In genomic region chr21:42145569-42146250, GRCh38 we compare ENCODE assay signal across 8 cellular contexts.
DNase-seq lines count a peak whose midpoint lies in the region; ATAC-seq and TF ChIP-seq lines count a peak whose summit lies in the region.

No MANE protein-coding gene starts in this region.

- DNase-seq in DMS79 (lab: John Stamatoyannopoulos, UW) (peak; percentile 26), SIG-M5 treated with dmso at 0.1 percent for 504 hours (lab: John Stamatoyannopoulos, UW; ENCODE audit: unreplicated experiment) (peak; percentile 62), occipital lobe (lab: John Stamatoyannopoulos, UW) (peak; percentile 53), thyroid gland (peak; percentile 47 to 57), GOT3 (lab: John Stamatoyannopoulos, UW) (no peak)
- DNase-seq in activated gamma-delta T cell treated with anti-CD3 and anti-CD28 coated beads, Interleukin-2, amount 50 U/mL, for 16 hours (ENCODE audit: low read depth) = peak; percentile 41

- H4K20me1 ChIP-seq in Loucy (ENCODE audit: insufficient read depth, low read length, poor library complexity, severe bottlenecking) = no peaks in the 10 kb centered on the region

- peak overlapping the region; percentile 70 for H2AFZ ChIP-seq in Loucy (ENCODE audit: low read length)

- H3K9me3 ChIP-seq in Loucy (ENCODE audit: insufficient read depth, low read depth, low read length) (no peaks in the 10 kb centered on the region), gastroesophageal sphincter (no peaks in the 10 kb centered on the region), thyroid gland (no peaks in the 10 kb centered on the region)

- peak; percentile 71 for ATAC-seq in gastroesophageal sphincter

- H3K9me2 ChIP-seq in Loucy (replicated peaks; ENCODE audit: low read depth, low read length) = no peaks in the 10 kb centered on the region

- intact Hi-C loops in thyroid gland (cut with DNase I) = loop anchor here (2.0 kb wide), 1 partner anchor 113 kb away; no protein-coding TSS in a partner anchor

- H3K79me2 ChIP-seq in Loucy (ENCODE audit: insufficient read depth, low read length) = no peaks in the 10 kb centered on the region

- H3K36me3 ChIP-seq in Loucy (ENCODE audit: insufficient read depth, low read length) = no peaks in the 10 kb centered on the region
- no peaks in the 10 kb centered on the region for H3K36me3 ChIP-seq in gastroesophageal sphincter
- H3K36me3 ChIP-seq in thyroid gland = no peaks in the 10 kb centered on the region

- H3K9ac ChIP-seq in Loucy (ENCODE audit: low read depth, low read length, poor library complexity, severe bottlenecking) = peak overlapping the region; percentile 49

- H3K4me1 ChIP-seq in Loucy (ENCODE audit: insufficient read depth, low read length, poor library complexity, severe bottlenecking) (peaks cover 24% of the 10 kb centered on the region), gastroesophageal sphincter (peaks cover 0 to 5% (median 0%) of the 10 kb centered on the region in 3 donors), thyroid gland (no peaks in the 10 kb centered on the region)

- H3F3A ChIP-seq in Loucy (ENCODE audit: low read depth) = no peaks in the 10 kb centered on the region

- TF ChIP-seq EP300 in gastroesophageal sphincter (IDR thresholded peaks at IDR 0.05) = no peak

- 0 to 18% methylated on average over 1 to 5 of the region's 14 CpGs for WGBS in gastroesophageal sphincter (ENCODE audit: low coverage in 1 of 2), 2 donors
- WGBS in thyroid gland, 2 donors = 19 to 26% methylated on average over 10 to 13 of the region's 14 CpGs

- no peaks in the 10 kb centered on the region for H3K27me3 ChIP-seq in Loucy (ENCODE audit: insufficient read depth, low read length, poor library complexity, severe bottlenecking)
- H3K27me3 ChIP-seq in gastroesophageal sphincter = peaks cover 9% of the 10 kb centered on the region
- H3K27me3 ChIP-seq in thyroid gland = no peaks in the 10 kb centered on the region

- TF ChIP-seq CTCF in Loucy (conservative IDR thresholded peaks at IDR 0.05; ENCODE audit: low read length) (peak; percentile 92), gastroesophageal sphincter (IDR thresholded peaks at IDR 0.05) (peak in 3 of 4 experiments; percentile 89 to 95 (median 95)), thyroid gland (IDR thresholded peaks at IDR 0.05) (peak; percentile 75 to 92 (median 89))

- no peak for TF ChIP-seq POLR2A in gastroesophageal sphincter (IDR thresholded peaks at IDR 0.05)
- no peak for TF ChIP-seq POLR2A in thyroid gland (IDR thresholded peaks at IDR 0.05)

- no peak overlapping the region for H3K27ac ChIP-seq in gastroesophageal sphincter
- H3K27ac ChIP-seq in thyroid gland = no peak overlapping the region

- H3K4me2 ChIP-seq in Loucy (ENCODE audit: low read depth, low read length, poor library complexity, severe bottlenecking) = peak overlapping the region; percentile 59

- H3K4me3 ChIP-seq in Loucy (ENCODE audit: low read length, poor library complexity, severe bottlenecking) (peak overlapping the region; percentile 25), gastroesophageal sphincter (no peak overlapping the region), thyroid gland (replicated peaks in 1 of 3) (no peak overlapping the region)
